8 cellular contexts compared by ENCODE assay signal in the genomic region with DNA sequence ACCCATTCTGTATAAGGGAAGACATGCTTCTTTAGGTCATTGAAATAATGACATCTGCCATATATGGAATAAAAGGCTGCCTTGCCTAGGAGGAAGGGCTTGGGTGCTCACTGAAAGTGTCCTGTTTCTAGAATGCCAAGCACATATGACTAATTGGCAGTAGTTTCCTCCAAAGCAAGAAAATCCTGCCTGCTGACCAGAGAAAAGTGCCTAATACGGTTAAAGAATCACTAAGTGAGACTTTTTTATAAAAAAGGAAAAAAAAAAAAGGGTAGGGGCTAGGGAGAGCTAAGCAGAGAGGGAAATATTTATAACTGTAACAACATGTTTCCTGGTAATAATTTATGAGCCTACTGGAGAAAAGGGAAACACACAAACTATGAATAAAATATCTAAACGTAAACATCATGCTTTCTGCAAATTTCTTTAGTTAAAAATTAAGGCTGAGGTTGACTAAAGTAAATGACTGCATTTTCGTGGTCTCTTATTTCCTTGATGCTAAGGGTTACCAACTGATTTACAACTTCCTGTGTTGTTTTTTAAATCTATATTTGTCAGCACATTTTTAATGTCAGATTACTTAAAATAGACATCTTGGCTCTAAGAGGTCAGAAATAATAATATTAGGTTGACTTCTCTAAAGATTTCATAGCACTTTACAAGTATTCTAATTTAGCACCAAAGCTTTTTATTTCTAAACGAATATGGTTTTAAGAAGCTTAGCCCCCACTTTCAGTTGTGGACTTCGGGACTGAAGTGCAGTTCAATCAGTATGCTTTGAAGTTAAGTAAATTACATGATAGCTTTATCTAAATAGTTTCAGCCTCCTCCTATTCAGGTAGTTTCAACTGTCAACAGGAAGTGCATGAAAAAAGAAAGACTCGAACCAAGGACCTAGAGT.
DNase-seq lines count a peak whose midpoint lies in the region; ATAC-seq and TF ChIP-seq lines count a peak whose summit lies in the region.

No MANE protein-coding gene starts in this region.

- peak overlapping the region in 4 of 8 donors; percentile 21 to 91 (median 70) for H3K27ac Mint-ChIP-seq in CD8-positive, alpha-beta memory T cell

- H3K9me3 Mint-ChIP-seq in CD8-positive, alpha-beta memory T cell: no peaks in the 10 kb centered on the region

- H3K4me1 ChIP-seq in CD8-positive, alpha-beta memory T cell (ENCODE audit: insufficient read depth, low read length): peaks cover 19% of the 10 kb centered on the region

- ATAC-seq in GM21423 (IDR thresholded peaks at IDR 0.05; ENCODE audit: unreplicated experiment) (peak; percentile 52), HG02571 (IDR thresholded peaks at IDR 0.05; ENCODE audit: unreplicated experiment) (no peak)

- no peak for DNase-seq in CD8-positive, alpha-beta memory T cell
- DNase-seq in LHCN-M2 (ENCODE audit: low read depth) (peak; percentile 79), choroid plexus epithelial cell (ENCODE audit: low read depth) (peak; percentile 57), pons (ENCODE audit: low spot score) (peak; percentile 22), SKM-1 treated with dmso at 0.1 percent for 144 hours (lab: John Stamatoyannopoulos, UW; ENCODE audit: unreplicated experiment) (no peak), cerebellar nuclear complex (lab: John Stamatoyannopoulos, UW) (no peak)

- H3K9me3 ChIP-seq in CD8-positive, alpha-beta memory T cell (ENCODE audit: low read length): no peaks in the 10 kb centered on the region

- no peaks in the 10 kb centered on the region for H3K36me3 ChIP-seq in CD8-positive, alpha-beta memory T cell (ENCODE audit: insufficient read depth, low read length)

- POLR2A ChIA-PET in CD8-positive, alpha-beta memory T cell (lab: Charles Lee): interaction anchor here (1.1 kb wide), 1 partner anchor 13 kb away, joined by 3 read pairs; no protein-coding TSS in a partner anchor

- CTCF ChIA-PET in CD8-positive, alpha-beta memory T cell (lab: Charles Lee): interaction anchor here (1.1 to 3.7 kb wide), 10 partner anchors 8 to 492 kb away, joined by 3 to 29 read pairs (median 4); no protein-coding TSS in a partner anchor

- H3K36me3 Mint-ChIP-seq in CD8-positive, alpha-beta memory T cell: no peaks in the 10 kb centered on the region

- H3K4me3 Mint-ChIP-seq in CD8-positive, alpha-beta memory T cell: peak overlapping the region in 6 of 7 donors; percentile 43 to 68 (median 54)

- no peak for TF ChIP-seq CTCF in choroid plexus epithelial cell (conservative IDR thresholded peaks at IDR 0.05; ENCODE audit: low read depth, low read length)

- H3K27me3 Mint-ChIP-seq in CD8-positive, alpha-beta memory T cell: no peaks in the 10 kb centered on the region

- no peaks in the 10 kb centered on the region for H3K27me3 ChIP-seq in CD8-positive, alpha-beta memory T cell (ENCODE audit: insufficient read depth, low read length, poor library complexity, severe bottlenecking)

- no peak overlapping the region for H3K4me3 ChIP-seq in CD8-positive, alpha-beta memory T cell (ENCODE audit: low read length)
- H3K4me3 ChIP-seq in choroid plexus epithelial cell (ENCODE audit: low read depth, low read length): no peak overlapping the region

- H3K4me1 Mint-ChIP-seq in CD8-positive, alpha-beta memory T cell: peaks cover 24 to 29% (median 28%) of the 10 kb centered on the region in 3 donors

- no peak overlapping the region for H3K27ac ChIP-seq in CD8-positive, alpha-beta memory T cell (ENCODE audit: low read depth, low read length)

Comparison
In these comparisons a context has a peak if more than half of its experiments do, and no peak if none do; other contexts are left out.
1. DNase-seq: peak in LHCN-M2 (single experiment), choroid plexus epithelial cell (single experiment) and pons (single experiment); none in CD8-positive, alpha-beta memory T cell (0 of 5), SKM-1 treated with dmso at 0.1 percent for 144 hours (single experiment) and cerebellar nuclear complex (0 of 2).